ENCODE assay signal across 1 cellular context in the genomic region with DNA sequence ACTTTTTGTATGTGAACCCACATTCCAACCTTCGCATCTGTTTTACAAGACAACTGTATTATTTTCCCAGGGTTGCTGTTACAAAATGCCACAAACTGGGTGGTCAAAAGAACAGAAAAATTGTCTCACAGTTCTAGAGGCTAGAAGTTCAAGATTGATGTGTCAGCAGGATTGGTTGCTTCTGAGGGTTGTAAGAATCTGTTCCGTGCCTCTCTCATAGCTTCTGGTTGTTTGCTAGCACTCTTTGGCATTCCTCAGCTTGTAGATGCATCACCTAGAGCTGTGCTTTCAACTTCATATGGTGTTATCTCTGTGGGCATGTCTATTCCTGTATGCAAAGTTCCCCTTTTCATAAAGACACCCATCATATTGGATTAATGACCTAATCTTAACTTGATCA.
TF ChIP-seq lines count a peak whose summit lies in the region.

No MANE protein-coding gene starts in this region.

TF ChIP-seq in GM23338, 12 proteins besides CTCF, POLR2A, EP300 and RAD21 (continued from another document):
- TF ChIP-seq, protein P1, sequence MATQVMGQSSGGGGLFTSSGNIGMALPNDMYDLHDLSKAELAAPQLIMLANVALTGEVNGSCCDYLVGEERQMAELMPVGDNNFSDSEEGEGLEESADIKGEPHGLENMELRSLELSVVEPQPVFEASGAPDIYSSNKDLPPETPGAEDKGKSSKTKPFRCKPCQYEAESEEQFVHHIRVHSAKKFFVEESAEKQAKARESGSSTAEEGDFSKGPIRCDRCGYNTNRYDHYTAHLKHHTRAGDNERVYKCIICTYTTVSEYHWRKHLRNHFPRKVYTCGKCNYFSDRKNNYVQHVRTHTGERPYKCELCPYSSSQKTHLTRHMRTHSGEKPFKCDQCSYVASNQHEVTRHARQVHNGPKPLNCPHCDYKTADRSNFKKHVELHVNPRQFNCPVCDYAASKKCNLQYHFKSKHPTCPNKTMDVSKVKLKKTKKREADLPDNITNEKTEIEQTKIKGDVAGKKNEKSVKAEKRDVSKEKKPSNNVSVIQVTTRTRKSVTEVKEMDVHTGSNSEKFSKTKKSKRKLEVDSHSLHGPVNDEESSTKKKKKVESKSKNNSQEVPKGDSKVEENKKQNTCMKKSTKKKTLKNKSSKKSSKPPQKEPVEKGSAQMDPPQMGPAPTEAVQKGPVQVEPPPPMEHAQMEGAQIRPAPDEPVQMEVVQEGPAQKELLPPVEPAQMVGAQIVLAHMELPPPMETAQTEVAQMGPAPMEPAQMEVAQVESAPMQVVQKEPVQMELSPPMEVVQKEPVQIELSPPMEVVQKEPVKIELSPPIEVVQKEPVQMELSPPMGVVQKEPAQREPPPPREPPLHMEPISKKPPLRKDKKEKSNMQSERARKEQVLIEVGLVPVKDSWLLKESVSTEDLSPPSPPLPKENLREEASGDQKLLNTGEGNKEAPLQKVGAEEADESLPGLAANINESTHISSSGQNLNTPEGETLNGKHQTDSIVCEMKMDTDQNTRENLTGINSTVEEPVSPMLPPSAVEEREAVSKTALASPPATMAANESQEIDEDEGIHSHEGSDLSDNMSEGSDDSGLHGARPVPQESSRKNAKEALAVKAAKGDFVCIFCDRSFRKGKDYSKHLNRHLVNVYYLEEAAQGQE (IDR thresholded peaks at IDR 0.05; ENCODE audit: unreplicated experiment), result no peak
- TF ChIP-seq, protein P2, sequence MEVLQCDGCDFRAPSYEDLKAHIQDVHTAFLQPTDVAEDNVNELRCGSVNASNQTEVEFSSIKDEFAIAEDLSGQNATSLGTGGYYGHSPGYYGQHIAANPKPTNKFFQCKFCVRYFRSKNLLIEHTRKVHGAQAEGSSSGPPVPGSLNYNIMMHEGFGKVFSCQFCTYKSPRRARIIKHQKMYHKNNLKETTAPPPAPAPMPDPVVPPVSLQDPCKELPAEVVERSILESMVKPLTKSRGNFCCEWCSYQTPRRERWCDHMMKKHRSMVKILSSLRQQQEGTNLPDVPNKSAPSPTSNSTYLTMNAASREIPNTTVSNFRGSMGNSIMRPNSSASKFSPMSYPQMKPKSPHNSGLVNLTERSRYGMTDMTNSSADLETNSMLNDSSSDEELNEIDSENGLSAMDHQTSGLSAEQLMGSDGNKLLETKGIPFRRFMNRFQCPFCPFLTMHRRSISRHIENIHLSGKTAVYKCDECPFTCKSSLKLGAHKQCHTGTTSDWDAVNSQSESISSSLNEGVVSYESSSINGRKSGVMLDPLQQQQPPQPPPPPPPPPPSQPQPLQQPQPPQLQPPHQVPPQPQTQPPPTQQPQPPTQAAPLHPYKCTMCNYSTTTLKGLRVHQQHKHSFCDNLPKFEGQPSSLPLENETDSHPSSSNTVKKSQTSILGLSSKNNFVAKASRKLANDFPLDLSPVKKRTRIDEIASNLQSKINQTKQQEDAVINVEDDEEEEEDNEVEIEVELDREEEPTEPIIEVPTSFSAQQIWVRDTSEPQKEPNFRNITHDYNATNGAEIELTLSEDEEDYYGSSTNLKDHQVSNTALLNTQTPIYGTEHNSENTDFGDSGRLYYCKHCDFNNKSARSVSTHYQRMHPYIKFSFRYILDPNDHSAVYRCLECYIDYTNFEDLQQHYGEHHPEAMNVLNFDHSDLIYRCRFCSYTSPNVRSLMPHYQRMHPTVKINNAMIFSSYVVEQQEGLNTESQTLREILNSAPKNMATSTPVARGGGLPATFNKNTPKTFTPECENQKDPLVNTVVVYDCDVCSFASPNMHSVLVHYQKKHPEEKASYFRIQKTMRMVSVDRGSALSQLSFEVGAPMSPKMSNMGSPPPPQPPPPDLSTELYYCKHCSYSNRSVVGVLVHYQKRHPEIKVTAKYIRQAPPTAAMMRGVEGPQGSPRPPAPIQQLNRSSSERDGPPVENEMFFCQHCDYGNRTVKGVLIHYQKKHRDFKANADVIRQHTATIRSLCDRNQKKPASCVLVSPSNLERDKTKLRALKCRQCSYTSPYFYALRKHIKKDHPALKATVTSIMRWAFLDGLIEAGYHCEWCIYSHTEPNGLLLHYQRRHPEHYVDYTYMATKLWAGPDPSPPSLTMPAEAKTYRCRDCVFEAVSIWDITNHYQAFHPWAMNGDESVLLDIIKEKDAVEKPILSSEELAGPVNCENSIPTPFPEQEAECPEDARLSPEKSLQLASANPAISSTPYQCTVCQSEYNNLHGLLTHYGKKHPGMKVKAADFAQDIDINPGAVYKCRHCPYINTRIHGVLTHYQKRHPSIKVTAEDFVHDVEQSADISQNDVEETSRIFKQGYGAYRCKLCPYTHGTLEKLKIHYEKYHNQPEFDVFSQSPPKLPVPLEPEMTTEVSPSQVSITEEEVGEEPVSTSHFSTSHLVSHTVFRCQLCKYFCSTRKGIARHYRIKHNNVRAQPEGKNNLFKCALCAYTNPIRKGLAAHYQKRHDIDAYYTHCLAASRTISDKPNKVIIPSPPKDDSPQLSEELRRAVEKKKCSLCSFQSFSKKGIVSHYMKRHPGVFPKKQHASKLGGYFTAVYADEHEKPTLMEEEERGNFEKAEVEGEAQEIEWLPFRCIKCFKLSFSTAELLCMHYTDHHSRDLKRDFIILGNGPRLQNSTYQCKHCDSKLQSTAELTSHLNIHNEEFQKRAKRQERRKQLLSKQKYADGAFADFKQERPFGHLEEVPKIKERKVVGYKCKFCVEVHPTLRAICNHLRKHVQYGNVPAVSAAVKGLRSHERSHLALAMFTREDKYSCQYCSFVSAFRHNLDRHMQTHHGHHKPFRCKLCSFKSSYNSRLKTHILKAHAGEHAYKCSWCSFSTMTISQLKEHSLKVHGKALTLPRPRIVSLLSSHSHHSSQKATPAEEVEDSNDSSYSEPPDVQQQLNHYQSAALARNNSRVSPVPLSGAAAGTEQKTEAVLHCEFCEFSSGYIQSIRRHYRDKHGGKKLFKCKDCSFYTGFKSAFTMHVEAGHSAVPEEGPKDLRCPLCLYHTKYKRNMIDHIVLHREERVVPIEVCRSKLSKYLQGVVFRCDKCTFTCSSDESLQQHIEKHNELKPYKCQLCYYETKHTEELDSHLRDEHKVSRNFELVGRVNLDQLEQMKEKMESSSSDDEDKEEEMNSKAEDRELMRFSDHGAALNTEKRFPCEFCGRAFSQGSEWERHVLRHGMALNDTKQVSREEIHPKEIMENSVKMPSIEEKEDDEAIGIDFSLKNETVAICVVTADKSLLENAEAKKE (CRISPR knock-in tag; IDR thresholded peaks at IDR 0.05), result no peak
- TF ChIP-seq ZNF114 (CRISPR knock-in tag; IDR thresholded peaks at IDR 0.05), result no peak
- TF ChIP-seq, protein P3, sequence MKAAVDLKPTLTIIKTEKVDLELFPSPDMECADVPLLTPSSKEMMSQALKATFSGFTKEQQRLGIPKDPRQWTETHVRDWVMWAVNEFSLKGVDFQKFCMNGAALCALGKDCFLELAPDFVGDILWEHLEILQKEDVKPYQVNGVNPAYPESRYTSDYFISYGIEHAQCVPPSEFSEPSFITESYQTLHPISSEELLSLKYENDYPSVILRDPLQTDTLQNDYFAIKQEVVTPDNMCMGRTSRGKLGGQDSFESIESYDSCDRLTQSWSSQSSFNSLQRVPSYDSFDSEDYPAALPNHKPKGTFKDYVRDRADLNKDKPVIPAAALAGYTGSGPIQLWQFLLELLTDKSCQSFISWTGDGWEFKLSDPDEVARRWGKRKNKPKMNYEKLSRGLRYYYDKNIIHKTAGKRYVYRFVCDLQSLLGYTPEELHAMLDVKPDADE (IDR thresholded peaks at IDR 0.05), result no peak
- TF ChIP-seq EZH2phosphoT487 (IDR thresholded peaks at IDR 0.05; ENCODE audit: unreplicated experiment), result no peak
- no peak for TF ChIP-seq CREB1 (CRISPR knock-in tag; IDR thresholded peaks at IDR 0.05; ENCODE audit: low read depth)
- no peak for TF ChIP-seq ZNF331 (CRISPR knock-in tag; IDR thresholded peaks at IDR 0.05; ENCODE audit: low read depth)
- TF ChIP-seq EZH2 (IDR thresholded peaks at IDR 0.05; ENCODE audit: low read depth, unreplicated experiment), result no peak
- no peak for TF ChIP-seq JUNB (IDR thresholded peaks at IDR 0.05; ENCODE audit: unreplicated experiment)
- no peak for TF ChIP-seq STAT1 (IDR thresholded peaks at IDR 0.05; ENCODE audit: unreplicated experiment)
